In the genomic region with DNA sequence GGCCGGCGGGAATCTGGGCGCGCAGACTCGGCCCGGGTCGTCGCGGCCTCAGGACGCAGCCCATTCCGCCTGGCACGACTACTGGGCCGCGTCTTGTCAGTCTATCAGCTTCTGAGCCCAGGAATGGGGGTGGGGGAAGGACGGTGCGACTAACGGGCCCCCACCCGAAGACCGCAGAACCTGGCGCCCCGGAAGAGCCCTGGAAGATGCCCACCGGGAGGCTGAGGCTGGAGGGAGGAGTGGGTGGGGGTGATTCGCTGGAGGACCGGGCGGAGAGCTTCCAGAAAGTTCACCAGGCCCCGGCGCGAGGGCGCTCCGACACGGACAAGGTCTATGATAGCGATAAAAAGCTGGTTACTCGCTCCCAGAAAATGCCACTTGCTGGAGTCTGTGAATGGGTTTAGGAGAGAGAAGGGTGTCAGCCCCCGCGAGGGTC, we compare ENCODE assay signal across 12 cellular contexts. TPM values are rescaled to one million over a fixed set of nuclear protein-coding genes. Genes with fewer than 3 reads are reported as not detected.
DNase-seq lines count a peak whose midpoint lies in the region; ATAC-seq and TF ChIP-seq lines count a peak whose summit lies in the region.
"Had no signal": no experiment of that assay in that cellular context is flagged by ENCODE, and none has a peak within 500 bp of the region (broad histone marks: within the 10 kb centered on the region; RNA-seq: fewer than 3 reads in every experiment).

No MANE protein-coding gene starts in this region.

- H3K4me1 Mint-ChIP-seq in activated naive CD4-positive, alpha-beta T cell treated with anti-CD3 and anti-CD28 coated beads for 36 hours (ENCODE audit: low read depth), result peaks cover 54% of the 10 kb centered on the region
- H3K4me1 Mint-ChIP-seq in memory B cell, result peaks cover 20% of the 10 kb centered on the region

- peaks cover 8% of the 10 kb centered on the region for H3K4me1 ChIP-seq in adipocyte (ENCODE audit: control insufficient read depth, insufficient read depth, low read length)
- H3K4me1 ChIP-seq in suprapubic skin, result peaks cover 71% of the 10 kb centered on the region

- H3K9me3 ChIP-seq in adipocyte (ENCODE audit: control insufficient read depth, low read length) (no peaks in the 10 kb centered on the region), suprapubic skin (no peaks in the 10 kb centered on the region)
- H3K9me3 ChIP-seq: neutrophil had no signal

- no peak for DNase-seq in activated naive CD4-positive, alpha-beta T cell treated with anti-CD3 and anti-CD28 coated beads for 36 hours
- DNase-seq in activated naive CD4-positive, alpha-beta T cell treated with anti-CD3 and anti-CD28 coated beads, Interleukin-2, amount 50 U/mL, for 16 hours, result no peak
- DNase-seq in adipocyte (ENCODE audit: low read depth) (no peak), memory B cell (ENCODE audit: low spot score in 2 of 2) (no peak), suprapubic skin (ENCODE audit: low spot score in 2 of 2) (no peak), GM13977 (ENCODE audit: low spot score) (no peak), posterior cingulate gyrus (no peak)
- DNase-seq: C1 segment of cervical spinal cord; effector CD4-positive, alpha-beta T cell; SHP77 had no signal

- CTCF ChIA-PET in activated naive CD4-positive, alpha-beta T cell treated with anti-CD3 and anti-CD28 coated beads for 36 hours (lab: Charles Lee), result interaction anchor here (0.7 kb wide), 1 partner anchor 525 kb away, joined by 3 read pairs; no protein-coding TSS in a partner anchor

- no peak overlapping the region for H3K9ac ChIP-seq in adipocyte (ENCODE audit: low read length)

- ATAC-seq in memory B cell (ENCODE audit: low read depth), result no peak
- no peak for ATAC-seq in HG03097 (IDR thresholded peaks at IDR 0.05; ENCODE audit: low FRiP score, unreplicated experiment)

- H3K27me3 ChIP-seq in adipocyte (replicated peaks; ENCODE audit: control insufficient read depth, insufficient read depth, low read length) (peaks cover 95% of the 10 kb centered on the region), suprapubic skin (peaks cover 100% of the 10 kb centered on the region)

- no peaks in the 10 kb centered on the region for H3K36me3 Mint-ChIP-seq in activated naive CD4-positive, alpha-beta T cell treated with anti-CD3 and anti-CD28 coated beads for 36 hours (ENCODE audit: low read depth)
- H3K36me3 Mint-ChIP-seq in memory B cell, result peaks cover 7% of the 10 kb centered on the region

- H3K27ac Mint-ChIP-seq in activated naive CD4-positive, alpha-beta T cell treated with anti-CD3 and anti-CD28 coated beads for 36 hours, result no peak overlapping the region
- H3K27ac Mint-ChIP-seq in memory B cell, result peak overlapping the region; percentile 6

- H3K9me3 Mint-ChIP-seq in activated naive CD4-positive, alpha-beta T cell treated with anti-CD3 and anti-CD28 coated beads for 36 hours, result no peaks in the 10 kb centered on the region
- H3K9me3 Mint-ChIP-seq in memory B cell, result no peaks in the 10 kb centered on the region

- TF ChIP-seq CTCF in suprapubic skin (IDR thresholded peaks at IDR 0.05) (no peak), GM13977 (IDR thresholded peaks at IDR 0.05; ENCODE audit: extremely low read depth, insufficient read depth, missing control alignments) (no peak)

- 19% methylated on average over 20 of the region's 35 CpGs for WGBS in suprapubic skin

- peak overlapping the region; percentile 80 for H3K4me3 Mint-ChIP-seq in activated naive CD4-positive, alpha-beta T cell treated with anti-CD3 and anti-CD28 coated beads for 36 hours
- peak overlapping the region; percentile 63 for H3K4me3 Mint-ChIP-seq in memory B cell

- no peak overlapping the region for H3K27ac ChIP-seq in suprapubic skin
- H3K27ac ChIP-seq: neutrophil had no signal

- TF ChIP-seq EP300 in suprapubic skin (IDR thresholded peaks at IDR 0.05), result no peak

- intact Hi-C loops in activated naive CD4-positive, alpha-beta T cell treated with anti-CD3 and anti-CD28 coated beads for 36 hours (cut with micrococcal nuclease), result loop anchor here (2.0 to 5.0 kb wide), 3 partner anchors 56 to 542 kb away; no protein-coding TSS in a partner anchor
- intact Hi-C loops in posterior cingulate gyrus (cut with DNase I), result loop anchor here (10.0 kb wide), 1 partner anchor 280 kb away; no protein-coding TSS in a partner anchor

- in situ Hi-C loops in GM13977 (cut with MboI; ENCODE audit: low pct_unique_long_range_greater_than_20kb, low sequenced_read_pairs, unreplicated experiment), result no loop called here

- H3K27me3 Mint-ChIP-seq in activated naive CD4-positive, alpha-beta T cell treated with anti-CD3 and anti-CD28 coated beads for 36 hours (ENCODE audit: low read depth), result peaks cover 80% of the 10 kb centered on the region
- peaks cover 50% of the 10 kb centered on the region for H3K27me3 Mint-ChIP-seq in memory B cell

- H3K4me3 ChIP-seq in adipocyte (ENCODE audit: low read length) (peak overlapping the region; percentile 65), suprapubic skin (peak overlapping the region; percentile 42)

- TF ChIP-seq POLR2A in suprapubic skin (IDR thresholded peaks at IDR 0.05), result no peak

- H3K36me3 ChIP-seq in adipocyte (ENCODE audit: control insufficient read depth, insufficient read depth, low read length, severe bottlenecking), result no peaks in the 10 kb centered on the region
- no peaks in the 10 kb centered on the region for H3K36me3 ChIP-seq in suprapubic skin
- H3K36me3 ChIP-seq: neutrophil had no signal

RNA-seq across cellular contexts. Expression of a gene that starts 1.7 kb away (rescaled TPM):
- under 1 TPM in 1 of 2 experiments, not detected in 1; 0.07 TPM for total RNA-seq in activated naive CD4-positive, alpha-beta T cell treated with anti-CD3 and anti-CD28 coated beads for 36 hours
- not detected for total RNA-seq in suprapubic skin
